In genomic region chr12:9634177-9634803, GRCh38 we compare ENCODE assay signal across 1 cellular context.
TF ChIP-seq lines count a peak whose summit lies in the region.

No MANE protein-coding gene starts in this region.

TF ChIP-seq in H1, 55 proteins besides CTCF, POLR2A, EP300 and RAD21 (continued from another document):
- TF ChIP-seq KDM4A (IDR thresholded peaks at IDR 0.05; ENCODE audit: low read depth, low read length, severe bottlenecking) (no peak), SUZ12 (IDR thresholded peaks at IDR 0.05; ENCODE audit: low read length) (no peak), BRCA1 (IDR thresholded peaks at IDR 0.05; ENCODE audit: low read depth, low read length) (no peak), SP1 (IDR thresholded peaks at IDR 0.05; ENCODE audit: low read depth, low read length) (no peak)
